In the genomic region with DNA sequence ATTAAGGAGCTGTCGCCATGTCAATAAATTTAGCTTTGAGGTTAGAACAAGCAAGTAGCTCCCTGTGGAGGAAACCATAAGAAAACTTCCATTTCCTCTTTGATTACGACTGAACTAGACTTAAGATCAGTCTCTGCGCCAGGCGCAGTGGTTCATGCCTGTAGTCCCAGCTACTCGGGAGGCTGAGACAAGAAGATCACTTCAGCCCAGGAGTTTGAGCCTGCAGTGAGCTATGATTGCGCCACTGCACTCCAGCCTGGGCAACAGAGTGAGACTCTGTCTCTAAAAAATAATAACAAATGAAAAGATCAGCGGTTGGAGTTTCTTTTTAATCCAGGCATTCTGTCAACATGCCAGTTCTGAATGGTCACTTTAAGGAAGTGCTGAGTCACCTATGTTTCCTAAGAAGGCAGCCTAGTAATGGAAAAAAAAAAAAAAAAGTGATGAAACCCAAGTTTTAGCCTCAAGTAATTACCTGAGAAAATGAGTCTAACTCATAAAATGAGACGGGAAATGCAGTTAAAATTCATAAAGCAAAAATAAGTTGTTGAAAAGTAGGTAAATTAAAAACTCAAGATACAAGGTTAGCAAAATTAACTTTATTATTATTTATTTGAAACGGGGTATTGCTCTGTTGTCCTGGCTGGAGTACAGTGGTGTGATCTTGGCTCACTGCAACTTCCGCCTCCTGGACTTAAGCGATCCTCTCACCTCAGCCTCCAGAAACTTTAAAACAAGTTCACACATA, we compare ENCODE assay signal across 8 cellular contexts. TPM values are rescaled to one million over a fixed set of nuclear protein-coding genes. Genes with fewer than 3 reads are reported as not detected.
DNase-seq lines count a peak whose midpoint lies in the region; ATAC-seq and TF ChIP-seq lines count a peak whose summit lies in the region.

No MANE protein-coding gene starts in this region.

- H3K9me3 ChIP-seq in CD4-positive, alpha-beta T cell (ENCODE audit: control insufficient read depth, low read length), result no peaks in the 10 kb centered on the region
- H3K9me3 ChIP-seq in Loucy (ENCODE audit: insufficient read depth, low read depth, low read length) (no peaks in the 10 kb centered on the region), breast epithelium (no peaks in the 10 kb centered on the region)

- POLR2A ChIA-PET in CD4-positive, alpha-beta T cell (lab: Charles Lee), result interaction anchor here (0.6 to 3.4 kb wide), 2 partner anchors 10 to 913 kb away, joined by 3 to 17 read pairs; partner anchors contain the start of gene C18orf32

- H3K4me3 Mint-ChIP-seq in CD4-positive, alpha-beta T cell, result no peak overlapping the region

- ATAC-seq in CD4-positive, alpha-beta T cell (ENCODE audit: poor library complexity), result no peak
- ATAC-seq in GM18870 (IDR thresholded peaks at IDR 0.05; ENCODE audit: unreplicated experiment), result no peak

- no peaks in the 10 kb centered on the region for H3K79me2 ChIP-seq in Loucy (ENCODE audit: insufficient read depth, low read length)

- CTCF ChIA-PET in CD4-positive, alpha-beta T cell (lab: Charles Lee), result no interaction called here

- peak overlapping the region; percentile 55 for H3K4me3 ChIP-seq in Loucy (ENCODE audit: low read length, poor library complexity, severe bottlenecking)
- no peak overlapping the region for H3K4me3 ChIP-seq in breast epithelium

- no peaks in the 10 kb centered on the region for H3K9me3 Mint-ChIP-seq in CD4-positive, alpha-beta T cell

- H2AFZ ChIP-seq in Loucy (ENCODE audit: low read length), result no peak overlapping the region

- no peaks in the 10 kb centered on the region for H3K27me3 ChIP-seq in CD4-positive, alpha-beta T cell (ENCODE audit: control insufficient read depth, insufficient read depth, low read length)
- H3K27me3 ChIP-seq in Loucy (ENCODE audit: insufficient read depth, low read length, poor library complexity, severe bottlenecking), result no peaks in the 10 kb centered on the region
- no peaks in the 10 kb centered on the region for H3K27me3 ChIP-seq in breast epithelium

- H3F3A ChIP-seq in Loucy (ENCODE audit: low read depth), result peaks cover 6% of the 10 kb centered on the region; the same call in 1 of the 2 replicates

- no peak for TF ChIP-seq POLR2A in breast epithelium (IDR thresholded peaks at IDR 0.05)

- no peaks in the 10 kb centered on the region for H4K20me1 ChIP-seq in Loucy (ENCODE audit: insufficient read depth, low read length, poor library complexity, severe bottlenecking)

- intact Hi-C loops in CD4-positive, alpha-beta T cell (cut with DNase I, micrococcal nuclease), result no loop called here
- intact Hi-C loops in breast epithelium (cut with DNase I; ENCODE audit: low total_unique reads), result no loop called here

- no peaks in the 10 kb centered on the region for H3K9me2 ChIP-seq in Loucy (replicated peaks; ENCODE audit: low read depth, low read length)

- peak overlapping the region; percentile 37 for H3K9ac ChIP-seq in Loucy (ENCODE audit: low read depth, low read length, poor library complexity, severe bottlenecking)

- peak overlapping the region; percentile 74 for H3K4me2 ChIP-seq in Loucy (ENCODE audit: low read depth, low read length, poor library complexity, severe bottlenecking)

- no peak overlapping the region for H3K27ac ChIP-seq in CD4-positive, alpha-beta T cell (ENCODE audit: low read depth, low read length)
- peak overlapping the region; percentile 36 to 70 for H3K27ac ChIP-seq in breast epithelium

- H3K27ac Mint-ChIP-seq in CD4-positive, alpha-beta T cell, result peak overlapping the region; percentile 30

- H3K4me1 Mint-ChIP-seq in CD4-positive, alpha-beta T cell (ENCODE audit: low read depth), result peaks cover 14% of the 10 kb centered on the region

- no peaks in the 10 kb centered on the region for H3K27me3 Mint-ChIP-seq in CD4-positive, alpha-beta T cell

- DNase-seq in CD4-positive, alpha-beta T cell, result no peak
- DNase-seq in breast epithelium (ENCODE audit: low spot score in 2 of 2), result no peak
- peak; percentile 10 for DNase-seq in mucosa of gallbladder (ENCODE audit: low spot score)
- no peak for DNase-seq in NCI-H2227 (lab: John Stamatoyannopoulos, UW; ENCODE audit: unreplicated experiment)
- no peak for DNase-seq in NCI-H1694 treated with DMSO at 0.1 percent for 48 hours (lab: John Stamatoyannopoulos, UW)
- DNase-seq in occipital lobe (lab: John Stamatoyannopoulos, UW), result no peak

- TF ChIP-seq CTCF in CD4-positive, alpha-beta T cell (IDR thresholded peaks at IDR 0.05), result no peak
- no peak for TF ChIP-seq CTCF in Loucy (conservative IDR thresholded peaks at IDR 0.05; ENCODE audit: low read length)
- TF ChIP-seq CTCF in breast epithelium (IDR thresholded peaks at IDR 0.05), result no peak

- peaks cover 24% of the 10 kb centered on the region for H3K4me1 ChIP-seq in Loucy (ENCODE audit: insufficient read depth, low read length, poor library complexity, severe bottlenecking)
- H3K4me1 ChIP-seq in breast epithelium, result no peaks in the 10 kb centered on the region

- H3K36me3 ChIP-seq in Loucy (ENCODE audit: insufficient read depth, low read length) (peaks cover 7% of the 10 kb centered on the region; the same call in 1 of the 2 replicates), breast epithelium (peaks cover 4% of the 10 kb centered on the region)

- peaks cover 43% of the 10 kb centered on the region for H3K36me3 Mint-ChIP-seq in CD4-positive, alpha-beta T cell (ENCODE audit: low read depth)

RNA-seq across cellular contexts. Expression of gene C18orf32, which starts 10.2 kb away (rescaled TPM):
- total RNA-seq in CD4-positive, alpha-beta T cell, result 10 to 100 TPM; 38.2 to 40.1 TPM
- 10 to 100 TPM; 25.8 to 31.1 (median 28.5) TPM for total RNA-seq in breast epithelium
- 81.9 TPM for total RNA-seq in mucosa of gallbladder
- total RNA-seq in occipital lobe, result 63.2 TPM

RNA-seq across cellular contexts. Expression of gene RPL17, which starts 15.4 kb away (rescaled TPM):
- 1,000 to 10,000 TPM; 3,011 to 3,031 TPM for total RNA-seq in CD4-positive, alpha-beta T cell
- 1,000 to 10,000 TPM; 1,519 to 3,223 (median 2,778) TPM for total RNA-seq in breast epithelium
- total RNA-seq in mucosa of gallbladder, result 1,108 TPM
- total RNA-seq in occipital lobe, result 1,259 TPM

RNA-seq across cellular contexts. Expression of gene DYM, which starts 16.4 kb away (rescaled TPM):
- 10 to 100 TPM; 45.3 to 48.2 TPM for total RNA-seq in CD4-positive, alpha-beta T cell
- total RNA-seq in breast epithelium (10 to 100 TPM; 60.3 to 70.2 (median 64.3) TPM), mucosa of gallbladder (67.5 TPM), occipital lobe (148 TPM)
